In the genomic region with DNA sequence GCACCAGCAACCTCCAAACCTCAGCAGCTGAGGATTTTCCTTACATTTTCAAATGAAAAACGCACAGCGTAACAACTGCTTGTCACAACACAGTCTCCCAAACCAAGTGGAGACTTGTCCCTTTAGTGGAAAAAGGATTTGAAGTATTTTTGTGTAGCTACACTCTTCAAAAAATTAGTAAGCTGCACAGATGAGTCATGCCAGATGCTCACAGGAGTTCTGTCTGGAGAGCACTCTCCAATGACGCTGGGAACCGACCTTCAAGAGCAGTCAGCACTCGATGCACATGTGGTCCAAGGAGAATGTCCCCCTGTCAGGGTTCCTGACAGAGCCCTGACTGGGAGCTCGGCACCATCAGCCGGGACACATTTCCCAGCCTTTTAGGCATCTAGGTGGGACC, we compare ENCODE assay signal across 12 cellular contexts.
DNase-seq lines count a peak whose midpoint lies in the region; ATAC-seq and TF ChIP-seq lines count a peak whose summit lies in the region.
"Had no signal": no experiment of that assay in that cellular context is flagged by ENCODE, and none has a peak within 500 bp of the region (broad histone marks: within the 10 kb centered on the region; RNA-seq: fewer than 3 reads in every experiment).

No MANE protein-coding gene starts in this region.

- TF ChIP-seq CTCF in RWPE2 (IDR thresholded peaks at IDR 0.05; ENCODE audit: poor library complexity, severe bottlenecking) = no peak
- TF ChIP-seq CTCF in tibial artery (IDR thresholded peaks at IDR 0.05) = no peak

- no peaks in the 10 kb centered on the region for H3K9me3 ChIP-seq in RWPE2 (ENCODE audit: severe bottlenecking)
- no peaks in the 10 kb centered on the region for H3K9me3 ChIP-seq in tibial artery
- H3K9me3 ChIP-seq: thoracic aorta had no signal

- H3K4me1 ChIP-seq in RWPE2 (ENCODE audit: insufficient read depth, poor library complexity, severe bottlenecking) = peaks cover 23% of the 10 kb centered on the region
- peaks cover 0 to 22% (median 13%) of the 10 kb centered on the region in 4 donors for H3K4me1 ChIP-seq in tibial artery
- H3K4me1 ChIP-seq: parathyroid adenoma had no signal

- H3K27ac ChIP-seq in RWPE2 (ENCODE audit: poor library complexity, severe bottlenecking) = peak overlapping the region; percentile 25
- no peak overlapping the region for H3K27ac ChIP-seq in tibial artery
- H3K27ac ChIP-seq: parathyroid adenoma, thoracic aorta had no signal

- H3K36me3 ChIP-seq in RWPE2 (ENCODE audit: low read depth) = peaks cover 7% of the 10 kb centered on the region; the same call in 1 of the 2 replicates
- peaks cover 11 to 44% (median 21%) of the 10 kb centered on the region in 3 donors for H3K36me3 ChIP-seq in tibial artery
- H3K36me3 ChIP-seq: thoracic aorta had no signal

- H3K27me3 ChIP-seq in RWPE2 (ENCODE audit: insufficient read depth, poor library complexity, severe bottlenecking) (no peaks in the 10 kb centered on the region), tibial artery (no peaks in the 10 kb centered on the region)

- intact Hi-C loops in tibial artery (cut with DNase I; ENCODE audit: low total_unique reads) = no loop called here

- ATAC-seq in RWPE2 (ENCODE audit: low read depth) = peak; percentile 77

- H3K4me3 ChIP-seq in RWPE2 (ENCODE audit: severe bottlenecking) (no peak overlapping the region), skeletal muscle cell (ENCODE audit: low read depth, low read length) (no peak overlapping the region), tibial artery (no peak overlapping the region)
- H3K4me3 ChIP-seq: thoracic aorta had no signal

- DNase-seq in GM04504 (ENCODE audit: low read depth) (peak; percentile 47), RWPE2 (ENCODE audit: low spot score) (no peak), fibroblast of peridontal ligament (ENCODE audit: extremely low read depth) (peak; percentile 77), skeletal muscle cell (ENCODE audit: low read depth) (peak; percentile 64), foreskin melanocyte (no peak), tibial artery (no peak)
- DNase-seq in stimulated activated CD4-positive, alpha-beta T cell treated with anti-CD3 and anti-CD28 coated beads, Interleukin-2, amount 100 ng/mL, for 24 hours = no peak
- DNase-seq: activated CD4-positive, alpha-beta T cell treated with anti-CD3 and anti-CD28 coated beads, Interleukin-2, amount 50 U/mL, for 48 hours; GDM1; H9 had no signal

Comparison
In these comparisons a context has a peak if more than half of its experiments do, and no peak if none do; other contexts are left out.
1. DNase-seq: peak in GM04504 (single experiment), fibroblast of peridontal ligament (single experiment) and skeletal muscle cell (single experiment); none in RWPE2 (single experiment), stimulated activated CD4-positive, alpha-beta T cell treated with anti-CD3 and anti-CD28 coated beads, Interleukin-2, amount 100 ng/mL, for 24 hours (0 of 2), foreskin melanocyte (single experiment) and tibial artery (0 of 2).